Comparison of ENCODE assay signal across 13 cellular contexts in genomic region chr12:88572785-88573565, GRCh38. TPM values are rescaled to one million over a fixed set of nuclear protein-coding genes. Genes with fewer than 3 reads are reported as not detected.
DNase-seq lines count a peak whose midpoint lies in the region; ATAC-seq and TF ChIP-seq lines count a peak whose summit lies in the region.
"Had no signal": no experiment of that assay in that cellular context is flagged by ENCODE, and none has a peak within 500 bp of the region (broad histone marks: within the 10 kb centered on the region; RNA-seq: fewer than 3 reads in every experiment).

No MANE protein-coding gene starts in this region.

- DNase-seq in EH (ENCODE audit: low read depth): peak; percentile 38
- no peak for DNase-seq in IMR-90
- DNase-seq in esophagus muscularis mucosa (ENCODE audit: extremely low spot score): no peak
- DNase-seq in neuronal stem cell (ENCODE audit: low spot score): no peak
- no peak for DNase-seq in left lung
- DNase-seq: activated gamma-delta T cell, DND-41 had no signal

- peak overlapping the region; percentile 38; the same call in 1 of the 2 replicates for H4K5ac ChIP-seq in IMR-90 (ENCODE audit: low read depth, low read length)

- CTCF ChIA-PET in IMR-90 (lab: Yijun Ruan, JAX): interaction anchor here (0.6 kb wide), 1 partner anchor 419 kb away, joined by 4 read pairs; no protein-coding TSS in a partner anchor

- H3K23ac ChIP-seq in IMR-90 (ENCODE audit: low read depth, low read length) (peak overlapping the region; percentile 54), neuronal stem cell (ENCODE audit: low read depth, low read length, poor library complexity) (no peak overlapping the region)

- no peak overlapping the region for H2AK9ac ChIP-seq in IMR-90 (replicated peaks; ENCODE audit: low read depth, low read length, poor library complexity)

- H3K36me3 ChIP-seq in IMR-90 (ENCODE audit: control insufficient read depth, insufficient read depth, low read length) (peaks cover 2% of the 10 kb centered on the region; the same call in 1 of the 2 replicates), esophagus muscularis mucosa (no peaks in the 10 kb centered on the region), neuronal stem cell (replicated peaks in 1 of 2; ENCODE audit: control insufficient read depth in 2 of 2, insufficient read depth in 2 of 2, low read length in 2 of 2) (no peaks in the 10 kb centered on the region), left lung (no peaks in the 10 kb centered on the region)
- H3K36me3 ChIP-seq: BLaER1 treated with 17β-estradiol and CSF1 and Interleukin-3, amounts not matched to agents 10 nM and 100 nM; prostate gland; thoracic aorta had no signal

- H3K4me2 ChIP-seq in IMR-90 (ENCODE audit: low read depth, low read length): peak overlapping the region; percentile 65; the same call in 1 of the 2 replicates
- no peak overlapping the region for H3K4me2 ChIP-seq in neuronal stem cell (ENCODE audit: insufficient read depth, low read length, poor library complexity, severe bottlenecking)
- H3K4me2 ChIP-seq: BLaER1 treated with 17β-estradiol and CSF1 and Interleukin-3, amounts not matched to agents 10 nM and 100 nM had no signal

- no peak overlapping the region for H4K91ac ChIP-seq in IMR-90 (ENCODE audit: insufficient read depth, low read depth, low read length)
- H4K91ac ChIP-seq in neuronal stem cell (ENCODE audit: low read depth, low read length, poor library complexity): no peak overlapping the region

- H2BK5ac ChIP-seq in IMR-90 (ENCODE audit: low read depth, low read length, poor library complexity, severe bottlenecking) (no peak overlapping the region), neuronal stem cell (ENCODE audit: low read length) (no peak overlapping the region)

- H2AK5ac ChIP-seq in IMR-90 (ENCODE audit: low read depth, low read length) (no peak overlapping the region), neuronal stem cell (ENCODE audit: low read depth, low read length) (no peak overlapping the region)

- peaks cover 11% of the 10 kb centered on the region for H3K9me1 ChIP-seq in IMR-90 (ENCODE audit: insufficient read depth, low read length)

- no peak for TF ChIP-seq POLR2A in IMR-90 (IDR thresholded peaks at IDR 0.05; ENCODE audit: low read depth, low read length)
- TF ChIP-seq POLR2A in esophagus muscularis mucosa (IDR thresholded peaks at IDR 0.05; ENCODE audit: low read depth): no peak

- H2AFZ ChIP-seq in IMR-90 (replicated peaks; ENCODE audit: low read length, poor library complexity) (no peak overlapping the region), neuronal stem cell (ENCODE audit: low read length) (peak overlapping the region; percentile 43)

- ATAC-seq in IMR-90 (ENCODE audit: low read depth) (no peak), GM21526 (IDR thresholded peaks at IDR 0.05; ENCODE audit: low FRiP score, unreplicated experiment) (no peak), GM21528 (IDR thresholded peaks at IDR 0.05; ENCODE audit: low FRiP score, unreplicated experiment) (no peak), left lung (no peak), GM19455 (IDR thresholded peaks at IDR 0.05; ENCODE audit: unreplicated experiment) (no peak)

- H3K27me3 ChIP-seq in IMR-90 (ENCODE audit: control insufficient read depth, insufficient read depth, low read length) (no peaks in the 10 kb centered on the region), esophagus muscularis mucosa (no peaks in the 10 kb centered on the region), neuronal stem cell (ENCODE audit: control insufficient read depth in 3 of 3, insufficient read depth in 3 of 3, low read depth in 1 of 3, low read length in 3 of 3) (no peaks in the 10 kb centered on the region), left lung (no peaks in the 10 kb centered on the region)
- H3K27me3 ChIP-seq: BLaER1 treated with 17β-estradiol and CSF1 and Interleukin-3, amounts not matched to agents 10 nM and 100 nM had no signal

- H3K4ac ChIP-seq in IMR-90 (ENCODE audit: low read depth, low read length) (peak overlapping the region; percentile 44; the same call in 1 of the 2 replicates), neuronal stem cell (ENCODE audit: low read length) (no peak overlapping the region)

- peak overlapping the region; percentile 25; the same call in 1 of the 2 replicates for H2BK120ac ChIP-seq in IMR-90 (ENCODE audit: low read depth, low read length)
- no peak overlapping the region for H2BK120ac ChIP-seq in neuronal stem cell (ENCODE audit: low read depth, low read length)

- H3K4me3 ChIP-seq in IMR-90 (ENCODE audit: insufficient read depth, low read depth, low read length) (no peak overlapping the region), esophagus muscularis mucosa (peak overlapping the region in 3 of 4 donors; percentile 22 to 91 (median 90)), neuronal stem cell (ENCODE audit: low read length in 2 of 2) (no peak overlapping the region), left lung (no peak overlapping the region)
- H3K4me3 ChIP-seq: BLaER1 treated with 17β-estradiol and CSF1 and Interleukin-3, amounts not matched to agents 10 nM and 100 nM; prostate gland; thoracic aorta had no signal

- TF ChIP-seq CTCF in IMR-90 (conservative IDR thresholded peaks at IDR 0.05; ENCODE audit: low read depth, low read length) (no peak), esophagus muscularis mucosa (IDR thresholded peaks at IDR 0.05) (no peak), left lung (IDR thresholded peaks at IDR 0.05) (no peak)

- H2BK15ac ChIP-seq in IMR-90 (ENCODE audit: low read depth, low read length) (peak overlapping the region; percentile 66; the same call in 1 of the 3 replicates), neuronal stem cell (ENCODE audit: low read length) (no peak overlapping the region)

- POLR2A ChIA-PET in IMR-90 (lab: Charles Lee; ENCODE audit: unreplicated experiment): no interaction called here

- H3K79me1 ChIP-seq in IMR-90 (ENCODE audit: low read depth in 1 of 2, low read length in 2 of 2): peaks cover 11 to 48% of the 10 kb centered on the region in 2 experiments; a peak in 3 of 4 replicates
- no peaks in the 10 kb centered on the region for H3K79me1 ChIP-seq in neuronal stem cell (ENCODE audit: low read depth, low read length)

- in situ Hi-C loops in IMR-90 (cut with MboI; ENCODE audit: low sequenced_read_pairs): no loop called here

- peaks cover 26% of the 10 kb centered on the region for H4K20me1 ChIP-seq in IMR-90 (ENCODE audit: insufficient read depth, low read length)
- H4K20me1 ChIP-seq: BLaER1 treated with 17β-estradiol and CSF1 and Interleukin-3, amounts not matched to agents 10 nM and 100 nM had no signal

- dilution Hi-C loops in IMR-90 (cut with HindIII; ENCODE audit: low sequenced_read_pairs, unreplicated experiment): no loop called here

- H3K9ac ChIP-seq in IMR-90 (ENCODE audit: low read depth, low read length) (no peak overlapping the region), neuronal stem cell (ENCODE audit: low read depth, low read length, poor library complexity) (no peak overlapping the region)
- H3K9ac ChIP-seq: BLaER1 treated with 17β-estradiol and CSF1 and Interleukin-3, amounts not matched to agents 10 nM and 100 nM had no signal

- H3K4me1 ChIP-seq in IMR-90 (ENCODE audit: control insufficient read depth, insufficient read depth, low read length) (peaks cover 15% of the 10 kb centered on the region), esophagus muscularis mucosa (peaks cover 49 to 98% (median 95%) of the 10 kb centered on the region in 4 donors), neuronal stem cell (ENCODE audit: control insufficient read depth in 2 of 2, insufficient read depth in 1 of 2, low read depth in 1 of 2, low read length in 2 of 2) (peaks cover 8 to 37% of the 10 kb centered on the region in 2 donors), left lung (peaks cover 30 to 38% of the 10 kb centered on the region in 2 donors)
- H3K4me1 ChIP-seq: BLaER1 treated with 17β-estradiol and CSF1 and Interleukin-3, amounts not matched to agents 10 nM and 100 nM; prostate gland had no signal

- WGBS in IMR-90 (ENCODE audit: extremely low coverage in 2 of 2, insufficient read length in 1 of 2), 2 experiments: no CpG with 5 or more reads among the region's 4 CpGs
- WGBS in esophagus muscularis mucosa: 35% methylated on average over 4 of the region's 4 CpGs
- no CpG with 5 or more reads among the region's 4 CpGs for WGBS in neuronal stem cell (ENCODE audit: extremely low coverage in 2 of 2, insufficient read length in 2 of 2, insufficient replicate concordance in 1 of 2), 2 donors

- H4K8ac ChIP-seq in IMR-90 (ENCODE audit: low read depth in 2 of 2, low read length in 2 of 2) (peak overlapping the region; percentile 1 to 7; a peak in 1 of 4 replicates), neuronal stem cell (ENCODE audit: low read depth, low read length) (no peak overlapping the region)

- TF ChIP-seq EP300 in esophagus muscularis mucosa (IDR thresholded peaks at IDR 0.05): no peak

- H2BK12ac ChIP-seq in neuronal stem cell (ENCODE audit: low read length): no peak overlapping the region

- peak overlapping the region; percentile 63; the same call in 1 of the 2 replicates for H3K18ac ChIP-seq in IMR-90 (ENCODE audit: low read depth, low read length)
- H3K18ac ChIP-seq in neuronal stem cell (ENCODE audit: low read length): no peak overlapping the region

- no peak overlapping the region for H3K56ac ChIP-seq in IMR-90 (ENCODE audit: extremely low read depth, insufficient read depth, low read length)

- H2BK20ac ChIP-seq in IMR-90 (ENCODE audit: low read depth, low read length): peak overlapping the region; percentile 33; the same call in 1 of the 2 replicates

- intact Hi-C loops in IMR-90 (cut with micrococcal nuclease) (loop anchor here (2.0 kb wide), 1 partner anchor 80 kb away; no protein-coding TSS in a partner anchor), esophagus muscularis mucosa (cut with DNase I) (loop anchor here (10.0 kb wide), 1 partner anchor 418 kb away; no protein-coding TSS in a partner anchor), left lung (cut with DNase I) (no loop called here)

- peak overlapping the region; percentile 40; the same call in 1 of the 2 replicates for H3K27ac ChIP-seq in IMR-90 (ENCODE audit: insufficient read depth, low read length)
- H3K27ac ChIP-seq in esophagus muscularis mucosa (replicated peaks in 1 of 4): peak overlapping the region; percentile 66 to 85 (median 81)
- no peak overlapping the region for H3K27ac ChIP-seq in neuronal stem cell (replicated peaks; ENCODE audit: low read length)
- H3K27ac ChIP-seq in left lung: peak overlapping the region in 1 of 2 donors; percentile 24
- H3K27ac ChIP-seq: BLaER1 treated with 17β-estradiol and CSF1 and Interleukin-3, amounts not matched to agents 10 nM and 100 nM; thoracic aorta had no signal

- TF ChIP-seq RAD21 in IMR-90 (IDR thresholded peaks at IDR 0.05; ENCODE audit: low read length): no peak

- H3K9me3 ChIP-seq in IMR-90 (ENCODE audit: control insufficient read depth, insufficient read depth, low read length): no peaks in the 10 kb centered on the region
- no peaks in the 10 kb centered on the region for H3K9me3 ChIP-seq in esophagus muscularis mucosa
- no peaks in the 10 kb centered on the region for H3K9me3 ChIP-seq in neuronal stem cell (replicated peaks in 1 of 2; ENCODE audit: control insufficient read depth in 2 of 2, insufficient read depth in 1 of 2, low read depth in 1 of 2, low read length in 2 of 2)
- H3K9me3 ChIP-seq in left lung: no peaks in the 10 kb centered on the region
- H3K9me3 ChIP-seq: BLaER1 treated with 17β-estradiol and CSF1 and Interleukin-3, amounts not matched to agents 10 nM and 100 nM; prostate gland; thoracic aorta had no signal

- H3K14ac ChIP-seq in IMR-90 (replicated peaks; ENCODE audit: low read depth, low read length) (peak overlapping the region; percentile 31; the same call in 1 of the 2 replicates), neuronal stem cell (ENCODE audit: low read length) (no peak overlapping the region)

- BruUV-seq in IMR-90 (replicated peaks; lab: Mats Ljungman, UMichigan): no TSS peak

RNA-seq across cellular contexts. Expression of gene KITLG, which starts 7.3 kb away (rescaled TPM):
- 87.5 and 117 TPM in 2 replicates for total RNA-seq in IMR-90 (2012; rRNA removed)
- 11.1 and 14.5 TPM in 2 replicates for polyA plus RNA-seq in IMR-90 (2012; rRNA removed)
- 5.2 and 8.9 TPM in 2 replicates for polyA plus RNA-seq in IMR-90 (2012; cell fraction: cytosol; rRNA removed)
- polyA plus RNA-seq in IMR-90 (2012; cell fraction: nucleus; rRNA removed; ENCODE audit: low replicate concordance): 1.7 and 8.7 TPM in 2 replicates
- 100 to 1,000 TPM in 2 of 4 donors, 10 to 100 TPM in 2; 71.7 to 147 (median 121) TPM for total RNA-seq in esophagus muscularis mucosa
- 2.4 TPM for polyA plus RNA-seq in neuronal stem cell (2013, experiment 1 of 2)
- 2.3 TPM for polyA plus RNA-seq in neuronal stem cell (2013, experiment 2 of 2)
- total RNA-seq in left lung: 10 to 100 TPM; 52.6 to 69.1 TPM

Comparison
In these comparisons a context has a peak if more than half of its experiments do, and no peak if none do; other contexts are left out.
1. H3K4me3 ChIP-seq: peak in esophagus muscularis mucosa (3 of 4); none in IMR-90 (single experiment), neuronal stem cell (0 of 2) and left lung (0 of 2).
2. intact Hi-C loops: an anchor here in IMR-90 (2.0 kb wide) and esophagus muscularis mucosa (10.0 kb wide); none called in left lung.